22 cellular contexts compared by ENCODE assay signal in genomic region chr7:6154542-6155404, GRCh38. TPM values are rescaled to one million over a fixed set of nuclear protein-coding genes. Genes with fewer than 3 reads are reported as not detected.
DNase-seq lines count a peak whose midpoint lies in the region; ATAC-seq and TF ChIP-seq lines count a peak whose summit lies in the region.
"Had no signal": no experiment of that assay in that cellular context is flagged by ENCODE, and none has a peak within 500 bp of the region (broad histone marks: within the 10 kb centered on the region; RNA-seq: fewer than 3 reads in every experiment).

No MANE protein-coding gene starts in this region.

- no peaks in the 10 kb centered on the region for H3K27me3 Mint-ChIP-seq in naive thymus-derived CD4-positive, alpha-beta T cell
- H3K27me3 Mint-ChIP-seq in stimulated activated naive CD8-positive, alpha-beta T cell treated with anti-CD3 and anti-CD28 coated beads, Interleukin-15, amount 100 ng/mL, for 72 hours, result no peaks in the 10 kb centered on the region
- H3K27me3 Mint-ChIP-seq: CD4-positive, CD25-positive, alpha-beta regulatory T cell had no signal

- H3K4me3 ChIP-seq in coronary artery, result no peak overlapping the region
- H3K4me3 ChIP-seq in naive thymus-derived CD4-positive, alpha-beta T cell (ENCODE audit: low read length), result no peak overlapping the region
- H3K4me3 ChIP-seq in left ventricle myocardium inferior, result no peak overlapping the region
- H3K4me3 ChIP-seq: GM23248 had no signal

- H3K27ac Mint-ChIP-seq in naive thymus-derived CD4-positive, alpha-beta T cell, result peak overlapping the region in 1 of 9 donors; percentile 38
- H3K27ac Mint-ChIP-seq in stimulated activated naive CD8-positive, alpha-beta T cell treated with anti-CD3 and anti-CD28 coated beads, Interleukin-15, amount 100 ng/mL, for 72 hours, result no peak overlapping the region
- H3K27ac Mint-ChIP-seq: CD4-positive, CD25-positive, alpha-beta regulatory T cell had no signal

- H3K4me1 Mint-ChIP-seq in naive thymus-derived CD4-positive, alpha-beta T cell, result no peaks in the 10 kb centered on the region
- H3K4me1 Mint-ChIP-seq in stimulated activated naive CD8-positive, alpha-beta T cell treated with anti-CD3 and anti-CD28 coated beads, Interleukin-15, amount 100 ng/mL, for 72 hours, result no peaks in the 10 kb centered on the region
- H3K4me1 Mint-ChIP-seq: CD4-positive, CD25-positive, alpha-beta regulatory T cell had no signal

- TF ChIP-seq CTCF in RWPE1 (conservative IDR thresholded peaks at IDR 0.05; ENCODE audit: low read depth), result no peak
- TF ChIP-seq CTCF in coronary artery (IDR thresholded peaks at IDR 0.05), result no peak
- no peak for TF ChIP-seq CTCF in left ventricle myocardium inferior (IDR thresholded peaks at IDR 0.05; ENCODE audit: borderline replicate concordance)

- ATAC-seq in naive thymus-derived CD4-positive, alpha-beta T cell, result peak; percentile 23
- peak; percentile 54 for ATAC-seq in stimulated activated naive CD8-positive, alpha-beta T cell treated with anti-CD3 and anti-CD28 coated beads, Interleukin-15, amount 100 ng/mL, for 72 hours
- ATAC-seq in GM18907 (IDR thresholded peaks at IDR 0.05; ENCODE audit: unreplicated experiment), result no peak
- ATAC-seq: Right ventricle myocardium inferior had no signal

- POLR2A ChIA-PET in RWPE1 (lab: Yijun Ruan, JAX; ENCODE audit: low non-redundant PET), result no interaction called here
- POLR2A ChIA-PET in naive thymus-derived CD4-positive, alpha-beta T cell (lab: Charles Lee), result no interaction called here

- H3K4me3 Mint-ChIP-seq in naive thymus-derived CD4-positive, alpha-beta T cell, result no peak overlapping the region
- no peak overlapping the region for H3K4me3 Mint-ChIP-seq in stimulated activated naive CD8-positive, alpha-beta T cell treated with anti-CD3 and anti-CD28 coated beads, Interleukin-15, amount 100 ng/mL, for 72 hours
- H3K4me3 Mint-ChIP-seq: CD4-positive, CD25-positive, alpha-beta regulatory T cell had no signal

- H3K27me3 ChIP-seq in naive thymus-derived CD4-positive, alpha-beta T cell (ENCODE audit: control insufficient read depth in 2 of 2, insufficient read depth in 2 of 2, low read length in 2 of 2), result no peaks in the 10 kb centered on the region
- H3K27me3 ChIP-seq in left ventricle myocardium inferior (ENCODE audit: low read depth), result no peaks in the 10 kb centered on the region

- H3K27ac ChIP-seq in RWPE1, result 0 out of 2 replicates have a peak overlapping the region, but pooled peaks have one; percentile 1
- H3K27ac ChIP-seq in coronary artery, result no peak overlapping the region
- no peak overlapping the region for H3K27ac ChIP-seq in naive thymus-derived CD4-positive, alpha-beta T cell (ENCODE audit: low read depth, low read length)
- H3K27ac ChIP-seq in left ventricle myocardium inferior (replicated peaks), result no peak overlapping the region
- H3K27ac ChIP-seq: GM23248, HL-60 had no signal

- peaks cover 4 to 62% (median 34%) of the 10 kb centered on the region in 5 donors for H3K36me3 Mint-ChIP-seq in naive thymus-derived CD4-positive, alpha-beta T cell

- intact Hi-C loops in naive thymus-derived CD4-positive, alpha-beta T cell (cut with micrococcal nuclease), result no loop called here
- intact Hi-C loops in left ventricle myocardium inferior (cut with micrococcal nuclease), result no loop called here

- H3K9me3 Mint-ChIP-seq in naive thymus-derived CD4-positive, alpha-beta T cell, result no peaks in the 10 kb centered on the region
- no peaks in the 10 kb centered on the region for H3K9me3 Mint-ChIP-seq in stimulated activated naive CD8-positive, alpha-beta T cell treated with anti-CD3 and anti-CD28 coated beads, Interleukin-15, amount 100 ng/mL, for 72 hours

- H3K4me1 ChIP-seq in naive thymus-derived CD4-positive, alpha-beta T cell (ENCODE audit: control insufficient read depth in 2 of 2, insufficient read depth in 2 of 2, low read length in 2 of 2), result no peaks in the 10 kb centered on the region
- H3K4me1 ChIP-seq in left ventricle myocardium inferior, result peaks cover 8% of the 10 kb centered on the region

- H3K36me3 ChIP-seq in naive thymus-derived CD4-positive, alpha-beta T cell (ENCODE audit: control insufficient read depth in 2 of 3, insufficient read depth in 3 of 3, low read length in 3 of 3), result peaks cover 0 to 93% (median 10%) of the 10 kb centered on the region in 3 experiments
- H3K36me3 ChIP-seq in left ventricle myocardium inferior, result peaks cover 99% of the 10 kb centered on the region

- CTCF ChIA-PET in RWPE1 (lab: Yijun Ruan, JAX), result no interaction called here
- CTCF ChIA-PET in naive thymus-derived CD4-positive, alpha-beta T cell (lab: Charles Lee), result no interaction called here

- no peak for DNase-seq in RWPE1 (ENCODE audit: low spot score)
- DNase-seq in coronary artery (ENCODE audit: low spot score), result peak; percentile 69
- DNase-seq in naive thymus-derived CD4-positive, alpha-beta T cell, result no peak
- no peak for DNase-seq in stimulated activated naive CD8-positive, alpha-beta T cell treated with anti-CD3 and anti-CD28 coated beads, Interleukin-15, amount 100 ng/mL, for 72 hours
- no peak for DNase-seq in SW480 (ENCODE audit: low spot score)
- no peak for DNase-seq in HT-29 (ENCODE audit: low spot score)
- no peak for DNase-seq in left ventricle myocardium inferior
- DNase-seq: CD4-positive, CD25-positive, alpha-beta regulatory T cell; EL; GF-D8; GM23248; HCEC 1CT; KBM-7; MM.1S; NCI-H1048; NCI-H1417 treated with DMSO at 0.1 percent for 48 hours; NCI-H187; NCI-H446; NCI-H526 had no signal

- H3K9me3 ChIP-seq in naive thymus-derived CD4-positive, alpha-beta T cell (ENCODE audit: control insufficient read depth in 2 of 3, low read length in 3 of 3), result no peaks in the 10 kb centered on the region
- H3K9me3 ChIP-seq in left ventricle myocardium inferior (replicated peaks), result no peaks in the 10 kb centered on the region

RNA-seq across cellular contexts. Expression of gene USP42, which starts 50.0 kb away (rescaled TPM):
- total RNA-seq in naive thymus-derived CD4-positive, alpha-beta T cell, result 10 to 100 TPM; 17.5 to 27.7 (median 18.1) TPM
- polyA plus RNA-seq in naive thymus-derived CD4-positive, alpha-beta T cell, result 10 to 100 TPM in 1 of 2 donors, 1 to 10 TPM in 1; 7.4 to 18.0 TPM
- 10.0 and 10.3 TPM in 2 replicates for total RNA-seq in HT-29 (2014; rRNA removed; shearing (Covaris generic))
- 4.0 TPM for total RNA-seq in left ventricle myocardium inferior
